1 cellular context compared by ENCODE assay signal in the genomic region with DNA sequence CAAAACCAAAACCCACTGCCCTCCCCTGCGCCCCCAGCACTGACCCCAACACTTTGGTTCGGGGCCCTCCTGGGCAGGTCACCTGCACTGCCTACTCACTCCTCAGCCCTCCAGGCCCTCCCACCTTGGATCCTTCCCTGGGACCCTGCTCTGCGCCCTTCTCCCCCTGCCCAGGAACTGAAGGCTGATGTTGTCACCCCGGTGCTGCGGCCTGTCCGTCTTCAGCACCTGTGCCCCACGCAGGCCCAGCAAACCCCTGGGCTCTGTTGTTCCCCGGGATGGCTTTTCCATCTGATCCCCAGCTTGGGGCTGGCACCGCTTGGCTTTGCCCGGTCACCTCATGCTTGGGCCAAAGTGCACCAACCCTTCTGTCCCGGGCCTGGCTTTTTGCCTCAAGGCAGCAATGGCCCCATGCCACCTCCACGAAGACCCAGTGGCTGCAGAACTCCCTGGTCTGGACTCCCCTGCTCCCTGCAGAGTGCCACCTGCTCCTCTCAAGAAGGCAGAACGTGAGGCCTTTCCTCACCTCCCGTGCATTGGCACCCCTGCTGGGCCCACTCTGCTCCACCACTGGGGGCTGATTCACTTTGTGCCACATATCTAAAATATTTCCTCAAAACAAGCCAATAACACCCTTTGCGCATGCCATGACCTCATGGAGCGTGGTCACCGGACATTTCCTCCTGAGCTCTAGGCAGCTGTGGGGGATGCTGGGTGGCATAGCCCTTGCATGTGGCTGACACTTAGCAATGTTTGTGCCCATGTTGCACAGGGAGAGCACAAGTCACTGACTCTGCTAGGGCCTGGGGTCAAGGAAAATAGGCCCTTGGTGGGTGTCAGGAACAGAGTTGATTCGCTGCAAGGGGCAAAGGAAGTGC.
TF ChIP-seq lines count a peak whose summit lies in the region.

No MANE protein-coding gene starts in this region.

TF ChIP-seq in WTC11, 78 proteins besides CTCF, POLR2A, EP300 and RAD21 (continued from another document):
- TF ChIP-seq, protein P1, sequence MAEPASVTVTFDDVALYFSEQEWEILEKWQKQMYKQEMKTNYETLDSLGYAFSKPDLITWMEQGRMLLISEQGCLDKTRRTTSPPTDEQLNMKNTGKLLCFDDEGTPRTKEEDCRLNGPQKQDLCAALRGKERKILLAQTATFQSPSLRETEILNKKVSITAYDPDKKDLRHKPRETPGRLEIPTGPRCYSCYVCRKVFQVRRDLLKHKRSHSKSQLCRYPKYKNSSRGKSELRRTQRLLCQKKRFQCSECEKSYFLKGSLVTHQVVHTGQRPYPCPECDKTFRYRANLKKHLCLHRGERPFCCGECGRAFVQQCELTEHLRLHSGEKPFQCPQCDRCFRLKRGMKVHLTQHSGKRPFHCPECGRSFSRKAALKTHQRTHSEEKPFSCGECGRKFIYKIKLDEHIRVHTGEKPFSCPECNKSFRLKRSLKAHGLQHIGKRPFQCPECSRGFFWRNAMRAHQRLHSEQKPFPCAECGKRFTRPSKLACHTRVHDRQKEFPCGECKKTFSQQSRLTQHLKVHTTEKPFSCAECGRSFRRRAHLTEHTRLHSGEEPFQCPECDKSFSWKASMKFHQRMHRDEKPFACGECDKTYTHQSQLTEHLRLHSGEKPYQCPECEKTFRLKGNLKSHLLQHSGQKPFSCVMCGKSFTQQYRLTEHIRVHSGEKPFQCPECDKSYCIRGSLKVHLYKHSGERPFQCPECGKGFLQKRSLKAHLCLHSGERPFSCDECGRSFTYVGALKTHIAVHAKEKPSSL (CRISPR knock-in tag; conservative IDR thresholded peaks at IDR 0.05), result no peak
- no peak for TF ChIP-seq ZNF671 (CRISPR knock-in tag; IDR thresholded peaks at IDR 0.05)
- TF ChIP-seq, protein P2, sequence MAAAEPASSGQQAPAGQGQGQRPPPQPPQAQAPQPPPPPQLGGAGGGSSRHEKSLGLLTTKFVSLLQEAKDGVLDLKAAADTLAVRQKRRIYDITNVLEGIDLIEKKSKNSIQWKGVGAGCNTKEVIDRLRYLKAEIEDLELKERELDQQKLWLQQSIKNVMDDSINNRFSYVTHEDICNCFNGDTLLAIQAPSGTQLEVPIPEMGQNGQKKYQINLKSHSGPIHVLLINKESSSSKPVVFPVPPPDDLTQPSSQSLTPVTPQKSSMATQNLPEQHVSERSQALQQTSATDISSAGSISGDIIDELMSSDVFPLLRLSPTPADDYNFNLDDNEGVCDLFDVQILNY (CRISPR knock-in tag; IDR thresholded peaks at IDR 0.05), result no peak
- TF ChIP-seq MXD4 (CRISPR knock-in tag; IDR thresholded peaks at IDR 0.05; ENCODE audit: borderline replicate concordance), result no peak
- TF ChIP-seq, protein P3, sequence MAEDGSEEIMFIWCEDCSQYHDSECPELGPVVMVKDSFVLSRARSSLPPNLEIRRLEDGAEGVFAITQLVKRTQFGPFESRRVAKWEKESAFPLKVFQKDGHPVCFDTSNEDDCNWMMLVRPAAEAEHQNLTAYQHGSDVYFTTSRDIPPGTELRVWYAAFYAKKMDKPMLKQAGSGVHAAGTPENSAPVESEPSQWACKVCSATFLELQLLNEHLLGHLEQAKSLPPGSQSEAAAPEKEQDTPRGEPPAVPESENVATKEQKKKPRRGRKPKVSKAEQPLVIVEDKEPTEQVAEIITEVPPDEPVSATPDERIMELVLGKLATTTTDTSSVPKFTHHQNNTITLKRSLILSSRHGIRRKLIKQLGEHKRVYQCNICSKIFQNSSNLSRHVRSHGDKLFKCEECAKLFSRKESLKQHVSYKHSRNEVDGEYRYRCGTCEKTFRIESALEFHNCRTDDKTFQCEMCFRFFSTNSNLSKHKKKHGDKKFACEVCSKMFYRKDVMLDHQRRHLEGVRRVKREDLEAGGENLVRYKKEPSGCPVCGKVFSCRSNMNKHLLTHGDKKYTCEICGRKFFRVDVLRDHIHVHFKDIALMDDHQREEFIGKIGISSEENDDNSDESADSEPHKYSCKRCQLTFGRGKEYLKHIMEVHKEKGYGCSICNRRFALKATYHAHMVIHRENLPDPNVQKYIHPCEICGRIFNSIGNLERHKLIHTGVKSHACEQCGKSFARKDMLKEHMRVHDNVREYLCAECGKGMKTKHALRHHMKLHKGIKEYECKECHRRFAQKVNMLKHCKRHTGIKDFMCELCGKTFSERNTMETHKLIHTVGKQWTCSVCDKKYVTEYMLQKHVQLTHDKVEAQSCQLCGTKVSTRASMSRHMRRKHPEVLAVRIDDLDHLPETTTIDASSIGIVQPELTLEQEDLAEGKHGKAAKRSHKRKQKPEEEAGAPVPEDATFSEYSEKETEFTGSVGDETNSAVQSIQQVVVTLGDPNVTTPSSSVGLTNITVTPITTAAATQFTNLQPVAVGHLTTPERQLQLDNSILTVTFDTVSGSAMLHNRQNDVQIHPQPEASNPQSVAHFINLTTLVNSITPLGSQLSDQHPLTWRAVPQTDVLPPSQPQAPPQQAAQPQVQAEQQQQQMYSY (CRISPR knock-in tag; IDR thresholded peaks at IDR 0.05), result no peak
- TF ChIP-seq, protein P4, sequence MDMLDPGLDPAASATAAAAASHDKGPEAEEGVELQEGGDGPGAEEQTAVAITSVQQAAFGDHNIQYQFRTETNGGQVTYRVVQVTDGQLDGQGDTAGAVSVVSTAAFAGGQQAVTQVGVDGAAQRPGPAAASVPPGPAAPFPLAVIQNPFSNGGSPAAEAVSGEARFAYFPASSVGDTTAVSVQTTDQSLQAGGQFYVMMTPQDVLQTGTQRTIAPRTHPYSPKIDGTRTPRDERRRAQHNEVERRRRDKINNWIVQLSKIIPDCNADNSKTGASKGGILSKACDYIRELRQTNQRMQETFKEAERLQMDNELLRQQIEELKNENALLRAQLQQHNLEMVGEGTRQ (CRISPR knock-in tag; IDR thresholded peaks at IDR 0.05), result no peak
- TF ChIP-seq CREB1 (CRISPR knock-in tag; IDR thresholded peaks at IDR 0.05), result no peak
- TF ChIP-seq, protein P5, sequence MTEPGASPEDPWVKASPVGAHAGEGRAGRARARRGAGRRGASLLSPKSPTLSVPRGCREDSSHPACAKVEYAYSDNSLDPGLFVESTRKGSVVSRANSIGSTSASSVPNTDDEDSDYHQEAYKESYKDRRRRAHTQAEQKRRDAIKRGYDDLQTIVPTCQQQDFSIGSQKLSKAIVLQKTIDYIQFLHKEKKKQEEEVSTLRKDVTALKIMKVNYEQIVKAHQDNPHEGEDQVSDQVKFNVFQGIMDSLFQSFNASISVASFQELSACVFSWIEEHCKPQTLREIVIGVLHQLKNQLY (CRISPR knock-in tag; IDR thresholded peaks at IDR 0.05), result no peak
- TF ChIP-seq FOXJ3 (CRISPR knock-in tag; IDR thresholded peaks at IDR 0.05; ENCODE audit: borderline replicate concordance), result no peak
